Comparison of ENCODE assay signal across 25 cellular contexts in genomic region chrY:14378217-14378616, GRCh38.
DNase-seq lines count a peak whose midpoint lies in the region; ATAC-seq, FAIRE-seq and TF ChIP-seq lines count a peak whose summit lies in the region.
"Had no signal": no experiment of that assay in that cellular context is flagged by ENCODE, and none has a peak within 500 bp of the region (broad histone marks: within the 10 kb centered on the region; RNA-seq: fewer than 3 reads in every experiment).

No MANE protein-coding gene starts in this region.

- H3K4me3 ChIP-seq in OCI-LY7 (ENCODE audit: low read depth, low read length, poor library complexity, severe bottlenecking): no peak overlapping the region
- H3K4me3 ChIP-seq: A549; BLaER1 treated with 17β-estradiol and CSF1 and Interleukin-3, amounts not matched to agents 10 nM and 100 nM; GM12878; GM23338 had no signal

- DNase-seq in activated CD8-positive, alpha-beta T cell treated with anti-CD3 and anti-CD28 coated beads for 36 hours: peak; percentile 1
- no peak for DNase-seq in activated CD8-positive, alpha-beta T cell treated with anti-CD3 and anti-CD28 coated beads, Interleukin-2, amount 10 ng/mL, durations not matched to agents 7 days and 5 days
- DNase-seq in GM12891 (ENCODE audit: insufficient read length, low spot score): no peak
- DNase-seq in OCI-LY7 (ENCODE audit: low spot score): no peak
- DNase-seq: 8988T; ACHN; AML-193; BE2C; CD4-positive, alpha-beta T cell; CD8-positive, alpha-beta memory T cell; DMS 273 treated with DMSO at 0.1 percent for 48 hours; DMS79; EL; GDM1; H9 had no signal

- H4K20me1 ChIP-seq in OCI-LY7 (ENCODE audit: insufficient read depth, low read length): no peaks in the 10 kb centered on the region
- H4K20me1 ChIP-seq: BLaER1 treated with 17β-estradiol and CSF1 and Interleukin-3, amounts not matched to agents 10 nM and 100 nM had no signal

- no peaks in the 10 kb centered on the region for H3K9me3 ChIP-seq in OCI-LY7 (ENCODE audit: low read length)
- H3K9me3 ChIP-seq: A549; BE2C; BLaER1 treated with 17β-estradiol and CSF1 and Interleukin-3, amounts not matched to agents 10 nM and 100 nM had no signal

- no peak for ATAC-seq in activated CD8-positive, alpha-beta T cell treated with anti-CD3 and anti-CD28 coated beads for 36 hours
- no peak for ATAC-seq in activated CD8-positive, alpha-beta T cell treated with anti-CD3 and anti-CD28 coated beads, Interleukin-2, amount 10 ng/mL, durations not matched to agents 7 days and 5 days
- ATAC-seq in GM18868 (IDR thresholded peaks at IDR 0.05; ENCODE audit: unreplicated experiment): peak; percentile 80
- ATAC-seq in stimulated activated memory B cell treated with anti-CD40 and anti-IgM and Interleukin-4, amounts not matched to agents 10 μg/mL and 1 μg/mL and 100 μg/mL, for 72 hours: no peak
- no peak for ATAC-seq in GM18520 (IDR thresholded peaks at IDR 0.05; ENCODE audit: unreplicated experiment)
- ATAC-seq: A549, GM12878, GM23338, HCT116 had no signal

- no peaks in the 10 kb centered on the region for H3K36me3 ChIP-seq in OCI-LY7 (ENCODE audit: insufficient read depth, low read length)
- H3K36me3 ChIP-seq: BE2C; BLaER1 treated with 17β-estradiol and CSF1 and Interleukin-3, amounts not matched to agents 10 nM and 100 nM had no signal

- no peak for TF ChIP-seq CTCF in activated CD8-positive, alpha-beta T cell treated with anti-CD3 and anti-CD28 coated beads for 36 hours (IDR thresholded peaks at IDR 0.05)
- no peak for TF ChIP-seq CTCF in OCI-LY7 (conservative IDR thresholded peaks at IDR 0.05; ENCODE audit: low read length)

- CTCF ChIA-PET in activated CD8-positive, alpha-beta T cell treated with anti-CD3 and anti-CD28 coated beads for 36 hours (lab: Charles Lee): no interaction called here
- CTCF ChIA-PET in activated CD8-positive, alpha-beta T cell treated with anti-CD3 and anti-CD28 coated beads, Interleukin-2, amount 10 ng/mL, durations not matched to agents 7 days and 5 days (lab: Charles Lee): no interaction called here
- CTCF ChIA-PET in OCI-LY7 (lab: Charles Lee; ENCODE audit: unreplicated experiment): no interaction called here

- POLR2A ChIA-PET in activated CD8-positive, alpha-beta T cell treated with anti-CD3 and anti-CD28 coated beads for 36 hours (lab: Charles Lee): no interaction called here
- POLR2A ChIA-PET in activated CD8-positive, alpha-beta T cell treated with anti-CD3 and anti-CD28 coated beads, Interleukin-2, amount 10 ng/mL, durations not matched to agents 7 days and 5 days (lab: Charles Lee): no interaction called here
- POLR2A ChIA-PET in OCI-LY7 (lab: Charles Lee): no interaction called here

- no peak for TF ChIP-seq POLR2A in GM12891 (IDR thresholded peaks at IDR 0.05; ENCODE audit: low read depth, low read length)

- H3K79me2 ChIP-seq in OCI-LY7 (ENCODE audit: insufficient read depth, low read depth, low read length): no peaks in the 10 kb centered on the region

- no peak overlapping the region for H3K27ac Mint-ChIP-seq in activated CD8-positive, alpha-beta T cell treated with anti-CD3 and anti-CD28 coated beads for 36 hours
- H3K27ac Mint-ChIP-seq in activated CD8-positive, alpha-beta T cell treated with anti-CD3 and anti-CD28 coated beads, Interleukin-2, amount 10 ng/mL, durations not matched to agents 7 days and 5 days: no peak overlapping the region
- H3K27ac Mint-ChIP-seq in stimulated activated memory B cell treated with anti-CD40 and anti-IgM and Interleukin-4, amounts not matched to agents 10 μg/mL and 1 μg/mL and 100 μg/mL, for 72 hours: peak overlapping the region; percentile 62
- H3K27ac Mint-ChIP-seq: CD14-positive monocyte; CD4-positive, alpha-beta T cell; CD8-positive, alpha-beta memory T cell; GM23338; H9 had no signal

- no peak for FAIRE-seq in GM12891 (lab: Jason Lieb, UNC)
- FAIRE-seq: A549, D721Med, GM12878 had no signal

- BruUV-seq in OCI-LY7 (replicated peaks; lab: Mats Ljungman, UMichigan): no TSS peak

- H3K4me2 ChIP-seq in OCI-LY7 (ENCODE audit: low read length): no peak overlapping the region
- H3K4me2 ChIP-seq: A549; BLaER1 treated with 17β-estradiol and CSF1 and Interleukin-3, amounts not matched to agents 10 nM and 100 nM; GM23338 had no signal

- no peak overlapping the region for H2AFZ ChIP-seq in OCI-LY7 (ENCODE audit: low read length)
- H2AFZ ChIP-seq: GM23338 had no signal

- H3K4me1 Mint-ChIP-seq in activated CD8-positive, alpha-beta T cell treated with anti-CD3 and anti-CD28 coated beads for 36 hours (ENCODE audit: low read depth): no peaks in the 10 kb centered on the region
- no peaks in the 10 kb centered on the region for H3K4me1 Mint-ChIP-seq in activated CD8-positive, alpha-beta T cell treated with anti-CD3 and anti-CD28 coated beads, Interleukin-2, amount 10 ng/mL, durations not matched to agents 7 days and 5 days (ENCODE audit: low read depth)
- H3K4me1 Mint-ChIP-seq in stimulated activated memory B cell treated with anti-CD40 and anti-IgM and Interleukin-4, amounts not matched to agents 10 μg/mL and 1 μg/mL and 100 μg/mL, for 72 hours: no peaks in the 10 kb centered on the region
- H3K4me1 Mint-ChIP-seq: CD14-positive monocyte, GM23338, H9 had no signal

- no peaks in the 10 kb centered on the region for H3K9me3 Mint-ChIP-seq in activated CD8-positive, alpha-beta T cell treated with anti-CD3 and anti-CD28 coated beads for 36 hours
- H3K9me3 Mint-ChIP-seq in activated CD8-positive, alpha-beta T cell treated with anti-CD3 and anti-CD28 coated beads, Interleukin-2, amount 10 ng/mL, durations not matched to agents 7 days and 5 days (ENCODE audit: insufficient read depth): no peaks in the 10 kb centered on the region
- no peaks in the 10 kb centered on the region for H3K9me3 Mint-ChIP-seq in stimulated activated memory B cell treated with anti-CD40 and anti-IgM and Interleukin-4, amounts not matched to agents 10 μg/mL and 1 μg/mL and 100 μg/mL, for 72 hours
- H3K9me3 Mint-ChIP-seq: CD4-positive, alpha-beta T cell; CD8-positive, alpha-beta memory T cell; GM23338; H9 had no signal

- no peaks in the 10 kb centered on the region for H3K36me3 Mint-ChIP-seq in activated CD8-positive, alpha-beta T cell treated with anti-CD3 and anti-CD28 coated beads for 36 hours (ENCODE audit: low read depth)
- no peaks in the 10 kb centered on the region for H3K36me3 Mint-ChIP-seq in activated CD8-positive, alpha-beta T cell treated with anti-CD3 and anti-CD28 coated beads, Interleukin-2, amount 10 ng/mL, durations not matched to agents 7 days and 5 days (ENCODE audit: low read depth)
- H3K36me3 Mint-ChIP-seq in stimulated activated memory B cell treated with anti-CD40 and anti-IgM and Interleukin-4, amounts not matched to agents 10 μg/mL and 1 μg/mL and 100 μg/mL, for 72 hours: no peaks in the 10 kb centered on the region
- H3K36me3 Mint-ChIP-seq: CD14-positive monocyte; CD8-positive, alpha-beta memory T cell had no signal

- H3K9me2 ChIP-seq in OCI-LY7 (ENCODE audit: insufficient read depth, low read length): no peaks in the 10 kb centered on the region

- H3K4me1 ChIP-seq in OCI-LY7 (ENCODE audit: insufficient read depth, low read length, poor library complexity, severe bottlenecking): no peaks in the 10 kb centered on the region
- H3K4me1 ChIP-seq: A549; BE2C; BLaER1 treated with 17β-estradiol and CSF1 and Interleukin-3, amounts not matched to agents 10 nM and 100 nM had no signal

- intact Hi-C loops in activated CD8-positive, alpha-beta T cell treated with anti-CD3 and anti-CD28 coated beads for 36 hours (cut with micrococcal nuclease): no loop called here
- intact Hi-C loops in OCI-LY7 (cut with micrococcal nuclease; ENCODE audit: unreplicated experiment): no loop called here

- no peaks in the 10 kb centered on the region for H3K27me3 Mint-ChIP-seq in activated CD8-positive, alpha-beta T cell treated with anti-CD3 and anti-CD28 coated beads for 36 hours
- peaks cover 2% of the 10 kb centered on the region for H3K27me3 Mint-ChIP-seq in activated CD8-positive, alpha-beta T cell treated with anti-CD3 and anti-CD28 coated beads, Interleukin-2, amount 10 ng/mL, durations not matched to agents 7 days and 5 days (ENCODE audit: low read depth)
- no peaks in the 10 kb centered on the region for H3K27me3 Mint-ChIP-seq in stimulated activated memory B cell treated with anti-CD40 and anti-IgM and Interleukin-4, amounts not matched to agents 10 μg/mL and 1 μg/mL and 100 μg/mL, for 72 hours
- H3K27me3 Mint-ChIP-seq: CD4-positive, alpha-beta T cell; CD8-positive, alpha-beta memory T cell had no signal

- no peak overlapping the region for H3K4me3 Mint-ChIP-seq in activated CD8-positive, alpha-beta T cell treated with anti-CD3 and anti-CD28 coated beads for 36 hours
- no peak overlapping the region for H3K4me3 Mint-ChIP-seq in activated CD8-positive, alpha-beta T cell treated with anti-CD3 and anti-CD28 coated beads, Interleukin-2, amount 10 ng/mL, durations not matched to agents 7 days and 5 days
- H3K4me3 Mint-ChIP-seq in stimulated activated memory B cell treated with anti-CD40 and anti-IgM and Interleukin-4, amounts not matched to agents 10 μg/mL and 1 μg/mL and 100 μg/mL, for 72 hours: no peak overlapping the region
- H3K4me3 Mint-ChIP-seq: CD14-positive monocyte; CD4-positive, alpha-beta T cell; CD8-positive, alpha-beta memory T cell; GM23338; H9 had no signal

- no peak overlapping the region for H3K27ac ChIP-seq in OCI-LY7 (ENCODE audit: low read depth, low read length, poor library complexity, severe bottlenecking)
- H3K27ac ChIP-seq: A549; BLaER1 treated with 17β-estradiol and CSF1 and Interleukin-3, amounts not matched to agents 10 nM and 100 nM had no signal

TF ChIP-seq in GM12891, 5 proteins besides CTCF, POLR2A, EP300 and RAD21:
- TF ChIP-seq TAF1 (IDR thresholded peaks at IDR 0.05; ENCODE audit: low read depth, low read length) (no peak), SPI1 (IDR thresholded peaks at IDR 0.05; ENCODE audit: low read depth, low read length) (peak; percentile 61)
